Comparison of ENCODE assay signal across 21 cellular contexts in the genomic region with DNA sequence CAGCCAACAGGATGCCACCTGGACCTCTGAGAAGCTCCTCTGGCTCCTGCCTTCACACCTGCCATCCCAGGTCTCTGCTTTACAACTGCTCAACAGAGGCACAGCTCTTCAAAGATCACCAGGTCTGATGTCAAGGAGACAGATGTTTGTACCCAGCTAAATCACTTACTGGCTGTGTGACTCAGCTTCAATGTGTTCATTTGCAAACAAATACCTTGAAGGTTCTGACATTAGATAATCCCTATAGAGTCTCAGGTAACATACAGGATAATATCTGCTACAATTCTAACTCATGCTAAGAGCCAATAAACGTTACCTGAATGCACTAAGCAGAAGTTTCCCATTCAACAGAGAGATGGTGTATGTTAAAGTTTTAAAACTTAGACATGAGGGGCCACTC.
"Had no signal": no experiment of that assay in that cellular context is flagged by ENCODE, and none has a peak within 500 bp of the region (broad histone marks: within the 10 kb centered on the region; RNA-seq: fewer than 3 reads in every experiment).

No MANE protein-coding gene starts in this region.

- H3K4me2 ChIP-seq: KMS-11, SK-N-SH had no signal

- DNase-seq: Kasumi-1, MM.1S, NCI-H1092 treated with DMSO at 0.1 percent for 48 hours, NCI-H1417, NCI-H1436 treated with DMSO at 0.1 percent for 48 hours, NCI-H1694, NCI-H187 treated with DMSO at 0.1 percent for 48 hours, NCI-H2029 treated with DMSO at 0.1 percent for 48 hours, NCI-H2171 treated with DMSO at 0.1 percent for 48 hours, NCI-H345, NCI-H446 treated with DMSO at 0.1 percent for 48 hours, NCI-H510A treated with DMSO at 0.1 percent for 48 hours, NCI-H526, RPMI8226, SHP77, SK-N-SH, SW 1271 had no signal

- ATAC-seq: K562 had no signal

- H3K27ac Mint-ChIP-seq: IgD-negative memory B cell had no signal

- H3K9ac ChIP-seq: KMS-11, SK-N-SH had no signal

- H3K27ac ChIP-seq: HL-60, KMS-11 had no signal

- H3K36me3 Mint-ChIP-seq: IgD-negative memory B cell had no signal

- H3K4me3 ChIP-seq: K562 had no signal

- H3K4me3 Mint-ChIP-seq: IgD-negative memory B cell had no signal
